Comparison of ENCODE assay signal across 14 cellular contexts in genomic region chr1:113226118-113226517, GRCh38.
A peak's percentile ranks its signal among the peaks of the same experiment; 100 is the strongest.
DNase-seq lines count a peak whose midpoint lies in the region; ATAC-seq and TF ChIP-seq lines count a peak whose summit lies in the region.
"Had no signal": no experiment of that assay in that cellular context is flagged by ENCODE, and none has a peak within 500 bp of the region (broad histone marks: within the 10 kb centered on the region; RNA-seq: fewer than 3 reads in every experiment).

No MANE protein-coding gene starts in this region.

- H4K20me1 ChIP-seq in OCI-LY3 (ENCODE audit: insufficient read depth, low read length) (no peaks in the 10 kb centered on the region), SK-N-SH (ENCODE audit: insufficient read depth) (no peaks in the 10 kb centered on the region)

- DNase-seq in Daoy (ENCODE audit: low read depth) (peak; percentile 75), left ventricle myocardium inferior (no peak), sigmoid colon (no peak), WTC11 (ENCODE audit: low spot score) (no peak), SK-N-SH (no peak)
- no peak for DNase-seq in naive thymus-derived CD8-positive, alpha-beta T cell
- DNase-seq: GM23248; naive B cell; NCI-H187; stimulated activated CD4-positive, alpha-beta T cell treated with anti-CD3 and anti-CD28 coated beads, Interleukin-12 subunit alpha, Interleukin-12 subunit beta, amount 100 ng/mL, for 4 hours; stimulated activated naive CD8-positive, alpha-beta T cell treated with anti-CD3 and anti-CD28 coated beads, Interleukin-15, amount 100 ng/mL, for 72 hours had no signal

- WGBS in sigmoid colon, 2 donors, result 31 to 61% methylated on average over 9 of the region's 9 CpGs
- WGBS in SK-N-SH (ENCODE audit: low lambda C conversion rate), result 80% methylated on average over 9 of the region's 9 CpGs

- peaks cover 15% of the 10 kb centered on the region for H3K4me1 ChIP-seq in OCI-LY3 (ENCODE audit: low read length)
- H3K4me1 ChIP-seq in left ventricle myocardium inferior, result no peaks in the 10 kb centered on the region
- no peaks in the 10 kb centered on the region for H3K4me1 ChIP-seq in sigmoid colon
- peaks cover 0 to 3% of the 10 kb centered on the region in 2 experiments; a peak in 2 of 4 replicates for H3K4me1 ChIP-seq in SK-N-SH (ENCODE audit: control insufficient read depth in 1 of 2, insufficient read depth in 2 of 2, low read depth in 1 of 2, low read length in 1 of 2)

- 0 out of 2 replicates have a peak, but pooled peaks cover 2% of the 10 kb centered on the region for H3K27me3 ChIP-seq in OCI-LY3 (ENCODE audit: low read depth, low read length)
- H3K27me3 ChIP-seq in left ventricle myocardium inferior (ENCODE audit: low read depth), result peaks cover 20% of the 10 kb centered on the region
- no peaks in the 10 kb centered on the region for H3K27me3 ChIP-seq in sigmoid colon
- H3K27me3 ChIP-seq in SK-N-SH (ENCODE audit: insufficient read depth), result no peaks in the 10 kb centered on the region
- H3K27me3 ChIP-seq: hepatocyte had no signal

- H3F3A ChIP-seq in SK-N-SH (replicated peaks; ENCODE audit: insufficient read depth), result no peaks in the 10 kb centered on the region

- no peak overlapping the region for H3K27ac ChIP-seq in OCI-LY3 (ENCODE audit: low read length)
- peak overlapping the region; percentile 51 for H3K27ac ChIP-seq in left ventricle myocardium inferior (replicated peaks)
- H3K27ac ChIP-seq in sigmoid colon, result no peak overlapping the region
- H3K27ac ChIP-seq in SK-N-SH (ENCODE audit: low read depth in 2 of 2, low read length in 1 of 2), result no peak overlapping the region
- H3K27ac ChIP-seq: GM23248, hepatocyte had no signal

- TF ChIP-seq POLR2A in sigmoid colon (IDR thresholded peaks at IDR 0.05), result no peak

- H2AFZ ChIP-seq in OCI-LY3 (ENCODE audit: low read depth, low read length), result no peak overlapping the region; the same call in 1 of the 2 replicates
- no peak overlapping the region for H2AFZ ChIP-seq in SK-N-SH (ENCODE audit: low read depth)
- H2AFZ ChIP-seq: GM23248, hepatocyte had no signal

- CTCF ChIA-PET in WTC11 (lab: Charles Lee), result no interaction called here
- CTCF ChIA-PET in SK-N-SH (lab: Yijun Ruan, JAX), result no interaction called here

- no peak overlapping the region for H3K4me3 Mint-ChIP-seq in WTC11
- H3K4me3 Mint-ChIP-seq in naive thymus-derived CD8-positive, alpha-beta T cell, result no peak overlapping the region
- H3K4me3 Mint-ChIP-seq: naive B cell; stimulated activated naive CD8-positive, alpha-beta T cell treated with anti-CD3 and anti-CD28 coated beads, Interleukin-15, amount 100 ng/mL, for 72 hours had no signal

- H3K4me2 ChIP-seq in OCI-LY3 (ENCODE audit: low read length) (peak overlapping the region; percentile 76), SK-N-SH (no peak overlapping the region)
- H3K4me2 ChIP-seq: hepatocyte had no signal

- H3K27ac Mint-ChIP-seq in WTC11, result no peak overlapping the region
- no peak overlapping the region for H3K27ac Mint-ChIP-seq in naive thymus-derived CD8-positive, alpha-beta T cell
- H3K27ac Mint-ChIP-seq: naive B cell had no signal

- H3K36me3 ChIP-seq in OCI-LY3 (replicated peaks; ENCODE audit: low read depth, low read length) (no peaks in the 10 kb centered on the region), left ventricle myocardium inferior (no peaks in the 10 kb centered on the region), sigmoid colon (no peaks in the 10 kb centered on the region), SK-N-SH (replicated peaks in 1 of 2; ENCODE audit: control insufficient read depth in 1 of 2, insufficient read depth in 2 of 2, low read length in 1 of 2) (no peaks in the 10 kb centered on the region)

- peak overlapping the region; percentile 14; the same call in 1 of the 2 replicates for H3K9ac ChIP-seq in OCI-LY3 (ENCODE audit: low read length)
- H3K9ac ChIP-seq in SK-N-SH, result no peak overlapping the region
- H3K9ac ChIP-seq: GM23248 had no signal

- H3K9me3 Mint-ChIP-seq in WTC11, result peaks cover 4% of the 10 kb centered on the region; the same call in 1 of the 2 replicates
- H3K9me3 Mint-ChIP-seq in naive thymus-derived CD8-positive, alpha-beta T cell, result no peaks in the 10 kb centered on the region
- H3K9me3 Mint-ChIP-seq: stimulated activated naive CD8-positive, alpha-beta T cell treated with anti-CD3 and anti-CD28 coated beads, Interleukin-15, amount 100 ng/mL, for 72 hours had no signal

- no peaks in the 10 kb centered on the region; the same call in 1 of the 2 replicates for H3K27me3 Mint-ChIP-seq in WTC11 (ENCODE audit: low read depth)
- peaks cover 5 to 28% (median 13%) of the 10 kb centered on the region in 5 donors for H3K27me3 Mint-ChIP-seq in naive thymus-derived CD8-positive, alpha-beta T cell

- intact Hi-C loops in left ventricle myocardium inferior (cut with micrococcal nuclease), result no loop called here
- intact Hi-C loops in sigmoid colon (cut with DNase I), result no loop called here

- no peaks in the 10 kb centered on the region for H3K79me2 ChIP-seq in OCI-LY3 (ENCODE audit: low read length)
- H3K79me2 ChIP-seq in SK-N-SH (ENCODE audit: insufficient read depth), result no peaks in the 10 kb centered on the region
- H3K79me2 ChIP-seq: hepatocyte had no signal

- H3K4me3 ChIP-seq in OCI-LY3 (ENCODE audit: low read length), result peak overlapping the region; percentile 49
- H3K4me3 ChIP-seq in left ventricle myocardium inferior, result peak overlapping the region; percentile 36
- H3K4me3 ChIP-seq in sigmoid colon, result no peak overlapping the region
- H3K4me3 ChIP-seq in SK-N-SH (ENCODE audit: low read depth in 2 of 2, low read length in 1 of 2), result no peak overlapping the region
- H3K4me3 ChIP-seq: GM23248, hepatocyte had no signal

- no peaks in the 10 kb centered on the region for H3K9me2 ChIP-seq in SK-N-SH

- TF ChIP-seq CTCF in OCI-LY3 (IDR thresholded peaks at IDR 0.05; ENCODE audit: low read depth, low read length) (no peak), left ventricle myocardium inferior (IDR thresholded peaks at IDR 0.05; ENCODE audit: borderline replicate concordance) (no peak), sigmoid colon (IDR thresholded peaks at IDR 0.05) (no peak), WTC11 (IDR thresholded peaks at IDR 0.05) (no peak), SK-N-SH (IDR thresholded peaks at IDR 0.05) (no peak)

- H3K36me3 Mint-ChIP-seq in WTC11, result no peaks in the 10 kb centered on the region; the same call in 1 of the 2 replicates
- peaks cover 0 to 1% (median 0%) of the 10 kb centered on the region in 3 donors for H3K36me3 Mint-ChIP-seq in naive thymus-derived CD8-positive, alpha-beta T cell
- H3K36me3 Mint-ChIP-seq: naive B cell had no signal

- H3K4me1 Mint-ChIP-seq in WTC11, result peaks cover 4% of the 10 kb centered on the region
- no peaks in the 10 kb centered on the region for H3K4me1 Mint-ChIP-seq in naive thymus-derived CD8-positive, alpha-beta T cell
- H3K4me1 Mint-ChIP-seq: naive B cell; stimulated activated naive CD8-positive, alpha-beta T cell treated with anti-CD3 and anti-CD28 coated beads, Interleukin-15, amount 100 ng/mL, for 72 hours had no signal

- ATAC-seq in GM21515 (IDR thresholded peaks at IDR 0.05; ENCODE audit: unreplicated experiment), result peak; percentile 64
- ATAC-seq in WTC11, result no peak
- ATAC-seq in naive thymus-derived CD8-positive, alpha-beta T cell, result no peak
- ATAC-seq: stimulated activated naive CD8-positive, alpha-beta T cell treated with anti-CD3 and anti-CD28 coated beads, Interleukin-15, amount 100 ng/mL, for 72 hours had no signal

- H3K9me3 ChIP-seq in OCI-LY3 (ENCODE audit: insufficient read depth, low read length) (no peaks in the 10 kb centered on the region), left ventricle myocardium inferior (replicated peaks) (no peaks in the 10 kb centered on the region), sigmoid colon (no peaks in the 10 kb centered on the region), SK-N-SH (no peaks in the 10 kb centered on the region)

- POLR2A ChIA-PET in WTC11 (lab: Charles Lee), result no interaction called here
- POLR2A ChIA-PET in SK-N-SH (lab: Yijun Ruan, JAX), result no interaction called here
- POLR2A ChIA-PET in naive thymus-derived CD8-positive, alpha-beta T cell (lab: Charles Lee), result no interaction called here

- TF ChIP-seq EP300 in sigmoid colon (IDR thresholded peaks at IDR 0.05) (no peak), SK-N-SH (IDR thresholded peaks at IDR 0.05; ENCODE audit: borderline replicate concordance in 1 of 2, low read depth in 1 of 2, low read length in 1 of 2) (no peak)

- no peak for TF ChIP-seq RAD21 in SK-N-SH (IDR thresholded peaks at IDR 0.05; ENCODE audit: low read length)

TF ChIP-seq in WTC11, 78 proteins besides CTCF, POLR2A, EP300 and RAD21 (continues in another document):
- TF ChIP-seq ZSCAN18 (CRISPR knock-in tag; IDR thresholded peaks at IDR 0.05) (no peak), ZNF121 (CRISPR knock-in tag; IDR thresholded peaks at IDR 0.05) (no peak), NR1H2 (CRISPR knock-in tag; IDR thresholded peaks at IDR 0.05) (no peak), ZNF423 (CRISPR knock-in tag; IDR thresholded peaks at IDR 0.05) (no peak), TP53 (CRISPR knock-in tag; IDR thresholded peaks at IDR 0.05) (no peak)

TF ChIP-seq in SK-N-SH, 30 proteins besides CTCF, POLR2A, EP300 and RAD21 (continues in another document):
- TF ChIP-seq MEF2A (IDR thresholded peaks at IDR 0.05; ENCODE audit: borderline replicate concordance, low read depth) (no peak), POLR2AphosphoS5 (IDR thresholded peaks at IDR 0.05; ENCODE audit: low read depth, low read length) (no peak), MAX (IDR thresholded peaks at IDR 0.05; ENCODE audit: low read depth) (no peak), CHD2 (IDR thresholded peaks at IDR 0.05; ENCODE audit: low read length, partially characterized antibody) (no peak), PBX3 (IDR thresholded peaks at IDR 0.05) (no peak)

Comparison
In these comparisons a context has a peak if more than half of its experiments do, and no peak if none do; other contexts are left out.
1. H3K4me3 ChIP-seq: peak in OCI-LY3 (single experiment) and left ventricle myocardium inferior (single experiment); none in sigmoid colon (0 of 4) and SK-N-SH (0 of 2).